Comparison of ENCODE assay signal across 9 cellular contexts in genomic region chr6:24668066-24668996, GRCh38. TPM values are rescaled to one million over a fixed set of nuclear protein-coding genes. Genes with fewer than 3 reads are reported as not detected.
DNase-seq lines count a peak whose midpoint lies in the region; ATAC-seq, FAIRE-seq and TF ChIP-seq lines count a peak whose summit lies in the region.
"Not testable (repeated sequence)": the region's sequence is repeated elsewhere in the genome, so short reads cannot be mapped to it uniquely, and the experiment has no call there.
"Had no signal": no experiment of that assay in that cellular context is flagged by ENCODE, and none has a peak within 500 bp of the region (broad histone marks: within the 10 kb centered on the region; RNA-seq: fewer than 3 reads in every experiment).

No MANE protein-coding gene starts in this region.

- H2AFZ ChIP-seq in KMS-11 (ENCODE audit: low read depth); keratinocyte (ENCODE audit: control insufficient read depth, low read length): not testable (repeated sequence)

- H3K4me3 ChIP-seq in KMS-11 (IDR thresholded peaks at IDR 0.05; ENCODE audit: insufficient read depth, low read depth, low read length) = not testable (repeated sequence)
- H3K4me3 ChIP-seq in dorsolateral prefrontal cortex (peak overlapping the region in 49 of 59 donors; percentile 74 to 100 (median 93)), keratinocyte (ENCODE audit: control insufficient read depth in 2 of 3, extremely low read depth in 1 of 3, insufficient read depth in 2 of 3, low read depth in 1 of 3, low read length in 3 of 3) (peak overlapping the region in 2 of 3 experiments; percentile 60 to 100), upper lobe of left lung (peak overlapping the region in 3 of 4 donors; percentile 75 to 90 (median 88))

- TF ChIP-seq POLR2A in upper lobe of left lung (IDR thresholded peaks at IDR 0.05) = not testable (repeated sequence)

- dilution Hi-C loops in keratinocyte (cut with MboI; ENCODE audit: extremely low pct_ligation_motif_present, low sequenced_read_pairs) = not testable (repeated sequence)

- H3K27me3 Mint-ChIP-seq in activated T-cell treated with anti-CD3 and anti-CD28 coated beads, Interleukin-2, amount 50 U/mL, for 72 hours (ENCODE audit: low read depth); neural crest cell (ENCODE audit: low read depth): not testable (repeated sequence)

- 91 to 96% methylated on average over 12 to 18 of the region's 18 CpGs for WGBS in upper lobe of left lung, 2 donors

- not testable (repeated sequence) for ATAC-seq in activated T-cell treated with anti-CD3 and anti-CD28 coated beads, Interleukin-2, amount 50 U/mL, for 72 hours (replicated peaks in 1 of 2); upper lobe of left lung (ENCODE audit: low FRiP score in 2 of 2)

- peak overlapping the region; percentile 93 to 100 for H3K4me3 Mint-ChIP-seq in activated T-cell treated with anti-CD3 and anti-CD28 coated beads, Interleukin-2, amount 50 U/mL, for 72 hours
- peak overlapping the region; percentile 80 for H3K4me3 Mint-ChIP-seq in neural crest cell

- intact Hi-C loops in dorsolateral prefrontal cortex (cut with DNase I) = loop anchor here (5.0 kb wide), 3 partner anchors 54 to 109 kb away; no protein-coding TSS in a partner anchor

- not testable (repeated sequence) for H3K27ac ChIP-seq in KMS-11; keratinocyte (ENCODE audit: control insufficient read depth, insufficient read depth, low read length)
- peak overlapping the region in 4 of 59 donors; percentile 86 to 95 (median 90) for H3K27ac ChIP-seq in dorsolateral prefrontal cortex
- H3K27ac ChIP-seq in upper lobe of left lung = peak overlapping the region; percentile 90 to 97 (median 93)

- H3K9me3 ChIP-seq in keratinocyte (ENCODE audit: control insufficient read depth, low read depth, low read length); upper lobe of left lung: not testable (repeated sequence)

- not testable (repeated sequence) for H3K9me1 ChIP-seq in keratinocyte (ENCODE audit: control insufficient read depth, extremely low read depth, insufficient read depth, low read length)

- H3K4me1 ChIP-seq in KMS-11 (ENCODE audit: low read depth, poor library complexity, severe bottlenecking) (peaks cover 24% of the 10 kb centered on the region), keratinocyte (ENCODE audit: control insufficient read depth, extremely low read depth, insufficient read depth, low read length) (peaks cover 16% of the 10 kb centered on the region), upper lobe of left lung (peaks cover 24 to 37% (median 26%) of the 10 kb centered on the region in 4 donors)

- not testable (repeated sequence) for TF ChIP-seq EP300 in upper lobe of left lung (IDR thresholded peaks at IDR 0.05)

- peaks cover 20 to 38% of the 10 kb centered on the region in 2 donors for H3K36me3 Mint-ChIP-seq in activated T-cell treated with anti-CD3 and anti-CD28 coated beads, Interleukin-2, amount 50 U/mL, for 72 hours (ENCODE audit: insufficient read depth in 2 of 2)
- H3K36me3 Mint-ChIP-seq in neural crest cell (ENCODE audit: low read depth) = peaks cover 34% of the 10 kb centered on the region

- not testable (repeated sequence) for H3K36me3 ChIP-seq in KMS-11 (ENCODE audit: insufficient read depth); keratinocyte (ENCODE audit: control insufficient read depth in 2 of 2, extremely low read depth in 1 of 2, insufficient read depth in 2 of 2, low read length in 2 of 2); upper lobe of left lung

- not testable (repeated sequence) for TF ChIP-seq CTCF in KMS-11 (conservative IDR thresholded peaks at IDR 0.05; ENCODE audit: low read depth, low read length); dorsolateral prefrontal cortex (IDR thresholded peaks at IDR 0.05 in 54 of 56, conservative IDR thresholded peaks at IDR 0.05 in 2 of 56; ENCODE audit: low read depth in 1 of 56, partially characterized antibody in 56 of 56); keratinocyte (optimal IDR thresholded peaks at IDR 0.05 in 1 of 3, IDR thresholded peaks at IDR 0.05 in 1 of 3, conservative IDR thresholded peaks at IDR 0.05 in 1 of 3; ENCODE audit: extremely low read depth in 1 of 3, insufficient read depth in 2 of 3, low read length in 3 of 3); neural crest cell (conservative IDR thresholded peaks at IDR 0.05); upper lobe of left lung (IDR thresholded peaks at IDR 0.05)

- in situ Hi-C loops in Caki2 (cut with HindIII; ENCODE audit: low pct_unique_long_range_greater_than_20kb, low sequenced_read_pairs) = not testable (repeated sequence)

- not testable (repeated sequence) for H3K9ac ChIP-seq in KMS-11; keratinocyte (ENCODE audit: control insufficient read depth, extremely low read depth, insufficient read depth, low read length)

- FAIRE-seq in keratinocyte (lab: Jason Lieb, UNC) = not testable (repeated sequence)

- H3K27me3 ChIP-seq in KMS-11 (ENCODE audit: insufficient read depth, low read depth); dorsolateral prefrontal cortex; keratinocyte (ENCODE audit: control insufficient read depth, extremely low read depth, insufficient read depth, low read length); upper lobe of left lung: not testable (repeated sequence)

- peak overlapping the region; percentile 65 for H3K27ac Mint-ChIP-seq in activated T-cell treated with anti-CD3 and anti-CD28 coated beads, Interleukin-2, amount 50 U/mL, for 72 hours
- not testable (repeated sequence) for H3K27ac Mint-ChIP-seq in neural crest cell (ENCODE audit: unreplicated experiment)

- not testable (repeated sequence) for H4K20me1 ChIP-seq in KMS-11 (ENCODE audit: insufficient read depth); keratinocyte (ENCODE audit: control insufficient read depth, extremely low read depth, insufficient read depth, low read length)

- H3K79me2 ChIP-seq in KMS-11 (ENCODE audit: insufficient read depth, low read depth) = peaks cover 12% of the 10 kb centered on the region
- peaks cover 36% of the 10 kb centered on the region for H3K79me2 ChIP-seq in keratinocyte (ENCODE audit: control insufficient read depth, insufficient read depth, low read length)

- peak; percentile 99 for DNase-seq in Caki2 (ENCODE audit: low read depth)
- peak; percentile 37 for DNase-seq in RKO (ENCODE audit: low spot score)
- DNase-seq in activated T-cell treated with anti-CD3 and anti-CD28 coated beads, Interleukin-2, amount 50 U/mL, for 72 hours; dorsolateral prefrontal cortex; keratinocyte (ENCODE audit: low read depth, low spot score); neural crest cell (ENCODE audit: low read depth, low spot score); upper lobe of left lung: not testable (repeated sequence)

- H3K9me3 Mint-ChIP-seq in activated T-cell treated with anti-CD3 and anti-CD28 coated beads, Interleukin-2, amount 50 U/mL, for 72 hours = not testable (repeated sequence)
- H3K9me3 Mint-ChIP-seq in neural crest cell = peaks cover 14% of the 10 kb centered on the region

- H3K4me2 ChIP-seq in KMS-11 = peak overlapping the region; percentile 56
- peak overlapping the region; percentile 80 for H3K4me2 ChIP-seq in keratinocyte (ENCODE audit: control insufficient read depth, extremely low read depth, insufficient read depth, low read depth, low read length)

- peaks cover 45% of the 10 kb centered on the region for H3K4me1 Mint-ChIP-seq in activated T-cell treated with anti-CD3 and anti-CD28 coated beads, Interleukin-2, amount 50 U/mL, for 72 hours (ENCODE audit: low read depth)
- peaks cover 35% of the 10 kb centered on the region for H3K4me1 Mint-ChIP-seq in neural crest cell

RNA-seq across cellular contexts. Expression of gene ACOT13, which starts 1.5 kb away (rescaled TPM):
- total RNA-seq in Caki2 (2014; rRNA removed; shearing (Covaris generic); ENCODE audit: low replicate concordance) = 56.4 and 85.2 TPM in 2 replicates
- 10 to 100 TPM; 26.5 to 26.9 TPM for total RNA-seq in activated T-cell treated with anti-CD3 and anti-CD28 coated beads, Interleukin-2, amount 50 U/mL, for 72 hours
- total RNA-seq in dorsolateral prefrontal cortex (10 to 100 TPM; 13.5 to 34.9 (median 23.7) TPM), neural crest cell (27.4 and 30.3 TPM in 2 replicates), upper lobe of left lung (10 to 100 TPM in 3 of 6 donors, 1 to 10 TPM in 3; 5.2 to 20.2 (median 10.5) TPM)
- 29.5 to 57.9 TPM (median 41.5 TPM) in 3 replicates for polyA plus RNA-seq in keratinocyte
- 124 TPM for polyA plus RNA-seq in keratinocyte (2011; ENCODE audit: low read depth)
- polyA plus RNA-seq in keratinocyte (2011; cell fraction: cytosol; rRNA removed) = 43.1 and 68.9 TPM in 2 replicates
- 21.8 and 22.7 TPM in 2 replicates for polyA plus RNA-seq in keratinocyte (2011; cell fraction: nucleus; rRNA removed)
- polyA plus RNA-seq in keratinocyte (2012; ENCODE audit: low replicate concordance) = 34.7 and 35.6 TPM in 2 replicates
- 4.8 to 18.6 TPM (median 5.2 TPM) in 3 replicates for polyA minus RNA-seq in keratinocyte
- polyA minus RNA-seq in keratinocyte (2011; cell fraction: cytosol; rRNA and poly(A)+ RNA removed) = 10.9 TPM
- polyA minus RNA-seq in keratinocyte (2011; cell fraction: nucleus; rRNA and poly(A)+ RNA removed) = 1.6 and 1.9 TPM in 2 replicates

RNA-seq across cellular contexts. Expression of gene TDP2, which starts 1.6 kb away (rescaled TPM):
- total RNA-seq in Caki2 (2014; rRNA removed; shearing (Covaris generic); ENCODE audit: low replicate concordance) = 230 and 231 TPM in 2 replicates
- total RNA-seq in activated T-cell treated with anti-CD3 and anti-CD28 coated beads, Interleukin-2, amount 50 U/mL, for 72 hours = 10 to 100 TPM; 58.3 to 62.9 TPM
- 10 to 100 TPM; 32.5 to 61.2 (median 49.0) TPM for total RNA-seq in dorsolateral prefrontal cortex
- polyA plus RNA-seq in keratinocyte = 21.5 to 39.8 TPM (median 24.2 TPM) in 3 replicates
- 25.9 TPM for polyA plus RNA-seq in keratinocyte (2011; ENCODE audit: low read depth)
- 21.0 and 36.1 TPM in 2 replicates for polyA plus RNA-seq in keratinocyte (2011; cell fraction: cytosol; rRNA removed)
- 20.8 and 26.0 TPM in 2 replicates for polyA plus RNA-seq in keratinocyte (2011; cell fraction: nucleus; rRNA removed)
- 28.0 and 39.3 TPM in 2 replicates for polyA plus RNA-seq in keratinocyte (2012; ENCODE audit: low replicate concordance)
- polyA minus RNA-seq in keratinocyte = 7.0 to 15.9 TPM (median 8.6 TPM) in 3 replicates
- polyA minus RNA-seq in keratinocyte (2011; cell fraction: cytosol; rRNA and poly(A)+ RNA removed) = 12.3 TPM
- 5.4 and 8.6 TPM in 2 replicates for polyA minus RNA-seq in keratinocyte (2011; cell fraction: nucleus; rRNA and poly(A)+ RNA removed)
- 44.6 and 44.9 TPM in 2 replicates for total RNA-seq in neural crest cell
- total RNA-seq in upper lobe of left lung = 100 to 1,000 TPM in 1 of 6 donors, 10 to 100 TPM in 5; 33.8 to 101 (median 37.0) TPM

RNA-seq across cellular contexts. Expression of gene KIAA0319, which starts 22.3 kb away (rescaled TPM):
- total RNA-seq in Caki2 (2014; rRNA removed; shearing (Covaris generic); ENCODE audit: low replicate concordance) = 6.1 and 6.4 TPM in 2 replicates
- total RNA-seq in activated T-cell treated with anti-CD3 and anti-CD28 coated beads, Interleukin-2, amount 50 U/mL, for 72 hours = under 1 TPM; 0.14 TPM
- total RNA-seq in dorsolateral prefrontal cortex = 10 to 100 TPM in 119 of 120 experiments, 1 to 10 TPM in 1; 9.2 to 37.7 (median 25.0) TPM
- polyA plus RNA-seq in keratinocyte = 0.01 TPM in 1 of 3 replicates, not detected in the others
- 0.05 TPM for polyA plus RNA-seq in keratinocyte (2011; ENCODE audit: low read depth)
- polyA plus RNA-seq in keratinocyte (2011; cell fraction: cytosol; rRNA removed) = not detected in 2 replicates
- polyA plus RNA-seq in keratinocyte (2011; cell fraction: nucleus; rRNA removed) = 0.03 and 0.07 TPM in 2 replicates
- polyA plus RNA-seq in keratinocyte (2012; ENCODE audit: low replicate concordance) = 0.06 TPM in 1 of 2 replicates, not detected in the other
- not detected in 3 replicates for polyA minus RNA-seq in keratinocyte
- polyA minus RNA-seq in keratinocyte (2011; cell fraction: cytosol; rRNA and poly(A)+ RNA removed) = not detected
- polyA minus RNA-seq in keratinocyte (2011; cell fraction: nucleus; rRNA and poly(A)+ RNA removed) = not detected in 2 replicates
- 0.39 and 0.42 TPM in 2 replicates for total RNA-seq in neural crest cell
- total RNA-seq in upper lobe of left lung = 1 to 10 TPM in 5 of 6 donors, under 1 TPM in 1; 0.26 to 5.1 (median 2.3) TPM
- total RNA-seq: RPMI7951 had no signal

RNA-seq across cellular contexts. Expression of gene C6orf62, which starts 50.6 kb away (rescaled TPM):
- 68.5 and 77.5 TPM in 2 replicates for total RNA-seq in Caki2 (2014; rRNA removed; shearing (Covaris generic); ENCODE audit: low replicate concordance)
- 100 to 1,000 TPM; 181 to 194 TPM for total RNA-seq in activated T-cell treated with anti-CD3 and anti-CD28 coated beads, Interleukin-2, amount 50 U/mL, for 72 hours
- total RNA-seq in dorsolateral prefrontal cortex = 100 to 1,000 TPM in 17 of 120 experiments, 10 to 100 TPM in 103; 62.2 to 116 (median 89.9) TPM
- 55.4 to 78.8 TPM (median 77.3 TPM) in 3 replicates for polyA plus RNA-seq in keratinocyte
- polyA plus RNA-seq in keratinocyte (2011; ENCODE audit: low read depth) = 19.2 TPM
- polyA plus RNA-seq in keratinocyte (2011; cell fraction: cytosol; rRNA removed) = 51.1 and 108 TPM in 2 replicates
- polyA plus RNA-seq in keratinocyte (2011; cell fraction: nucleus; rRNA removed) = 82.0 and 86.5 TPM in 2 replicates
- polyA plus RNA-seq in keratinocyte (2012; ENCODE audit: low replicate concordance) = 57.1 and 62.6 TPM in 2 replicates
- 38.1 to 103 TPM (median 67.5 TPM) in 3 replicates for polyA minus RNA-seq in keratinocyte
- polyA minus RNA-seq in keratinocyte (2011; cell fraction: cytosol; rRNA and poly(A)+ RNA removed) = 70.4 TPM
- polyA minus RNA-seq in keratinocyte (2011; cell fraction: nucleus; rRNA and poly(A)+ RNA removed) = 37.9 and 58.5 TPM in 2 replicates
- total RNA-seq in neural crest cell = 85.0 and 85.3 TPM in 2 replicates
- total RNA-seq in upper lobe of left lung = 100 to 1,000 TPM in 2 of 6 donors, 10 to 100 TPM in 4; 41.9 to 131 (median 95.3) TPM
